14 cellular contexts compared by ENCODE assay signal in genomic region chr6:90195094-90195793, GRCh38.
DNase-seq lines count a peak whose midpoint lies in the region; ATAC-seq and TF ChIP-seq lines count a peak whose summit lies in the region.
"Had no signal": no experiment of that assay in that cellular context is flagged by ENCODE, and none has a peak within 500 bp of the region (broad histone marks: within the 10 kb centered on the region; RNA-seq: fewer than 3 reads in every experiment).

No MANE protein-coding gene starts in this region.

- no peak overlapping the region for H3K14ac ChIP-seq in mesenchymal stem cell (ENCODE audit: low read length in 2 of 2)

- peak overlapping the region; percentile 22 to 80 for H2BK12ac ChIP-seq in mesenchymal stem cell (ENCODE audit: low read length in 2 of 2)

- H3K36me3 ChIP-seq in mesenchymal stem cell (ENCODE audit: control insufficient read depth in 1 of 2, insufficient read depth in 2 of 2, low read depth in 1 of 2, low read length in 2 of 2) (no peaks in the 10 kb centered on the region), transverse colon (no peaks in the 10 kb centered on the region)
- H3K36me3 ChIP-seq: gastroesophageal sphincter, thyroid gland had no signal

- no peaks in the 10 kb centered on the region for H3K9me3 ChIP-seq in right cardiac atrium (ENCODE audit: control insufficient read depth, low read length)
- H3K9me3 ChIP-seq in T-helper 17 cell (ENCODE audit: control insufficient read depth, low read length, poor library complexity, severe bottlenecking): peaks cover 4% of the 10 kb centered on the region
- H3K9me3 ChIP-seq in mesenchymal stem cell (ENCODE audit: control insufficient read depth, low read length): no peaks in the 10 kb centered on the region
- H3K9me3 ChIP-seq in transverse colon: no peaks in the 10 kb centered on the region
- H3K9me3 ChIP-seq: gastroesophageal sphincter, thyroid gland had no signal

- TF ChIP-seq CTCF in transverse colon (IDR thresholded peaks at IDR 0.05): no peak
- TF ChIP-seq CTCF in endothelial cell (IDR thresholded peaks at IDR 0.05; ENCODE audit: unreplicated experiment): no peak

- H3K27ac ChIP-seq in right cardiac atrium (ENCODE audit: low read length): no peak overlapping the region
- H3K27ac ChIP-seq in mesenchymal stem cell (ENCODE audit: low read length, poor library complexity, severe bottlenecking): no peak overlapping the region
- no peak overlapping the region for H3K27ac ChIP-seq in transverse colon
- H3K27ac ChIP-seq: thyroid gland had no signal

- H2BK120ac ChIP-seq in mesenchymal stem cell (ENCODE audit: low read depth, low read length): no peak overlapping the region

- peak; percentile 48 for ATAC-seq in Right ventricle myocardium superior (ENCODE audit: poor library complexity)
- no peak for ATAC-seq in right cardiac atrium
- no peak for ATAC-seq in T-helper 17 cell
- no peak for ATAC-seq in stimulated activated naive CD8-positive, alpha-beta T cell treated with anti-CD3 and anti-CD28 coated beads, Interleukin-15, amount 100 ng/mL, for 72 hours
- ATAC-seq: gastroesophageal sphincter had no signal

- H2BK5ac ChIP-seq in mesenchymal stem cell (ENCODE audit: low read depth, low read length, poor library complexity, severe bottlenecking): no peak overlapping the region

- DNase-seq in Right ventricle myocardium superior (no peak), right cardiac atrium (no peak), T-helper 17 cell (no peak), mesenchymal stem cell (no peak), transverse colon (no peak), DMS79 (lab: John Stamatoyannopoulos, UW) (no peak), endothelial cell (ENCODE audit: low spot score) (no peak)
- no peak for DNase-seq in stimulated activated naive CD8-positive, alpha-beta T cell treated with anti-CD3 and anti-CD28 coated beads, Interleukin-15, amount 100 ng/mL, for 72 hours
- DNase-seq: activated CD4-positive, alpha-beta T cell treated with anti-CD3 and anti-CD28 coated beads for 48 hours; activated gamma-delta T cell; immature natural killer cell; posterior cingulate gyrus; thyroid gland had no signal

- no peaks in the 10 kb centered on the region for H3K79me1 ChIP-seq in mesenchymal stem cell (replicated peaks; ENCODE audit: low read length, poor library complexity, severe bottlenecking)

- no peak overlapping the region for H2AFZ ChIP-seq in mesenchymal stem cell (ENCODE audit: low read depth, low read length)

- H3K4me3 Mint-ChIP-seq in T-helper 17 cell (no peak overlapping the region), endothelial cell (ENCODE audit: unreplicated experiment) (no peak overlapping the region)
- peak overlapping the region; percentile 56 to 73 for H3K4me3 Mint-ChIP-seq in stimulated activated naive CD8-positive, alpha-beta T cell treated with anti-CD3 and anti-CD28 coated beads, Interleukin-15, amount 100 ng/mL, for 72 hours
- H3K4me3 Mint-ChIP-seq: immature natural killer cell had no signal

- no peak overlapping the region for H2AK5ac ChIP-seq in mesenchymal stem cell (ENCODE audit: low read length, severe bottlenecking)

- peak overlapping the region in 1 of 2 experiments; percentile 55 for H3K18ac ChIP-seq in mesenchymal stem cell (ENCODE audit: low read depth in 1 of 2, low read length in 2 of 2)

- H3K36me3 Mint-ChIP-seq in T-helper 17 cell (ENCODE audit: low read depth) (peaks cover 5% of the 10 kb centered on the region), endothelial cell (ENCODE audit: low read depth, unreplicated experiment) (peaks cover 6% of the 10 kb centered on the region)

- H2BK15ac ChIP-seq in mesenchymal stem cell (ENCODE audit: low read depth, poor library complexity, severe bottlenecking): no peak overlapping the region

- H3K4me3 ChIP-seq in right cardiac atrium (ENCODE audit: low read length): no peak overlapping the region
- no peak overlapping the region for H3K4me3 ChIP-seq in mesenchymal stem cell (ENCODE audit: insufficient read depth in 1 of 2, low read depth in 1 of 2, low read length in 2 of 2)
- H3K4me3 ChIP-seq in transverse colon: no peak overlapping the region
- H3K4me3 ChIP-seq: gastroesophageal sphincter, thyroid gland had no signal

- H3K4ac ChIP-seq in mesenchymal stem cell (ENCODE audit: low read depth in 1 of 2, low read length in 2 of 2): peak overlapping the region in 1 of 2 experiments; percentile 40

- TF ChIP-seq EP300 in transverse colon (IDR thresholded peaks at IDR 0.05; ENCODE audit: low read depth): no peak

- peak overlapping the region; percentile 21 for H3K9ac ChIP-seq in mesenchymal stem cell (ENCODE audit: low read length)

- in situ Hi-C loops in transverse colon (cut with MboI; ENCODE audit: low pct_ligation_motif_present in 1 of 4, low pct_unique_long_range_greater_than_20kb in 1 of 4, low sequenced_read_pairs in 3 of 4): no loop called here

- WGBS in right cardiac atrium: 65% methylated on average over 9 of the region's 9 CpGs
- 77% methylated on average over 9 of the region's 9 CpGs for WGBS in mesenchymal stem cell
- 87 to 92% methylated on average over 9 of the region's 9 CpGs for WGBS in transverse colon (ENCODE audit: low coverage in 1 of 2), 2 donors

- no peak overlapping the region for H4K91ac ChIP-seq in mesenchymal stem cell (ENCODE audit: low read length)

- no peak overlapping the region for H3K23ac ChIP-seq in mesenchymal stem cell (ENCODE audit: low read length in 2 of 2)

- intact Hi-C loops in Right ventricle myocardium superior (cut with DNase I) (no loop called here), right cardiac atrium (cut with DNase I) (no loop called here), transverse colon (cut with DNase I; ENCODE audit: low total_unique reads) (no loop called here)

- no peak overlapping the region for H4K8ac ChIP-seq in mesenchymal stem cell (ENCODE audit: low read length)

- H3K4me1 Mint-ChIP-seq in T-helper 17 cell (peaks cover 13% of the 10 kb centered on the region), endothelial cell (ENCODE audit: unreplicated experiment) (peaks cover 10% of the 10 kb centered on the region)
- H3K4me1 Mint-ChIP-seq in stimulated activated naive CD8-positive, alpha-beta T cell treated with anti-CD3 and anti-CD28 coated beads, Interleukin-15, amount 100 ng/mL, for 72 hours: peaks cover 94% of the 10 kb centered on the region

- H3K27me3 ChIP-seq in right cardiac atrium (ENCODE audit: control insufficient read depth, insufficient read depth): no peaks in the 10 kb centered on the region
- no peaks in the 10 kb centered on the region for H3K27me3 ChIP-seq in mesenchymal stem cell (ENCODE audit: control insufficient read depth in 1 of 2, insufficient read depth in 1 of 2, low read length in 2 of 2)
- H3K27me3 ChIP-seq in transverse colon: no peaks in the 10 kb centered on the region
- H3K27me3 ChIP-seq: gastroesophageal sphincter, thyroid gland had no signal

- no peak for TF ChIP-seq POLR2A in transverse colon (IDR thresholded peaks at IDR 0.05)

- peaks cover 11 to 16% of the 10 kb centered on the region in 2 donors for H3K9me3 Mint-ChIP-seq in stimulated activated naive CD8-positive, alpha-beta T cell treated with anti-CD3 and anti-CD28 coated beads, Interleukin-15, amount 100 ng/mL, for 72 hours
- peaks cover 5% of the 10 kb centered on the region for H3K9me3 Mint-ChIP-seq in endothelial cell (ENCODE audit: unreplicated experiment)
- H3K9me3 Mint-ChIP-seq: immature natural killer cell had no signal

- no peaks in the 10 kb centered on the region for H3K4me1 ChIP-seq in right cardiac atrium (ENCODE audit: control insufficient read depth, insufficient read depth, low read length)
- H3K4me1 ChIP-seq in mesenchymal stem cell (ENCODE audit: control insufficient read depth, insufficient read depth, low read depth, low read length): peaks cover 4% of the 10 kb centered on the region
- peaks cover 0 to 7% (median 2%) of the 10 kb centered on the region in 4 donors for H3K4me1 ChIP-seq in transverse colon

- H3K4me2 ChIP-seq in mesenchymal stem cell (ENCODE audit: low read length, poor library complexity, severe bottlenecking): no peak overlapping the region

- H3K27ac Mint-ChIP-seq in T-helper 17 cell (peak overlapping the region; percentile 39), endothelial cell (ENCODE audit: unreplicated experiment) (no peak overlapping the region)
- peak overlapping the region in 1 of 2 donors; percentile 2 for H3K27ac Mint-ChIP-seq in stimulated activated naive CD8-positive, alpha-beta T cell treated with anti-CD3 and anti-CD28 coated beads, Interleukin-15, amount 100 ng/mL, for 72 hours

- H3K27me3 Mint-ChIP-seq in T-helper 17 cell: no peaks in the 10 kb centered on the region
- no peaks in the 10 kb centered on the region for H3K27me3 Mint-ChIP-seq in stimulated activated naive CD8-positive, alpha-beta T cell treated with anti-CD3 and anti-CD28 coated beads, Interleukin-15, amount 100 ng/mL, for 72 hours
- H3K27me3 Mint-ChIP-seq in endothelial cell (ENCODE audit: unreplicated experiment): peaks cover 3% of the 10 kb centered on the region

Comparison
In these comparisons a context has a peak if more than half of its experiments do, and no peak if none do; other contexts are left out.
1. H3K4me3 Mint-ChIP-seq: peak in stimulated activated naive CD8-positive, alpha-beta T cell treated with anti-CD3 and anti-CD28 coated beads, Interleukin-15, amount 100 ng/mL, for 72 hours (2 of 2); none in T-helper 17 cell (single experiment) and endothelial cell (single experiment).